8 cellular contexts compared by ENCODE assay signal in genomic region chr3:5122030-5122740, GRCh38. TPM values are rescaled to one million over a fixed set of nuclear protein-coding genes. Genes with fewer than 3 reads are reported as not detected.
DNase-seq lines count a peak whose midpoint lies in the region; FAIRE-seq and TF ChIP-seq lines count a peak whose summit lies in the region.

TSS of gene ARL8B (plus strand) at chr3:5122292. CDS start at chr3:5122466, 174 bp downstream.

- H3K27ac ChIP-seq in neutrophil: peak within 1 kb of the TSS; percentile 86

- TF ChIP-seq CTCF in LNCAP (IDR thresholded peaks at IDR 0.05) (peak; percentile 99), neutrophil (IDR thresholded peaks at IDR 0.05) (peak; percentile 96), subcutaneous adipose tissue (IDR thresholded peaks at IDR 0.05; ENCODE audit: low read depth) (no peak)

- H3K9me3 ChIP-seq in neutrophil: no peaks in the 10 kb centered on the region

- peaks cover 39 to 50% of the 10 kb centered on the region in 2 experiments for H3K4me1 ChIP-seq in neutrophil (ENCODE audit: control insufficient read depth in 1 of 2, insufficient read depth in 1 of 2, low read depth in 1 of 2, low read length in 1 of 2)

- DNase-seq in GM03348 (ENCODE audit: low spot score) (peak; percentile 97), GOT3 (lab: John Stamatoyannopoulos, UW) (peak; percentile 77), SK-MEL-5 (ENCODE audit: low read depth, low spot score) (peak; percentile 87), frontal cortex (ENCODE audit: low spot score in 2 of 2) (peak; percentile 91 to 94)
- DNase-seq in activated naive CD4-positive, alpha-beta T cell treated with Interleukin-2 at 50 U/mL for 16 hours: peak; percentile 94

- no peaks in the 10 kb centered on the region for H3K27me3 ChIP-seq in neutrophil

- in situ Hi-C loops in SK-MEL-5 (cut with HindIII; ENCODE audit: low pct_unique_long_range_greater_than_20kb, low sequenced_read_pairs): no loop called here

- H3K4me3 ChIP-seq in neutrophil (ENCODE audit: low read depth in 1 of 2, low read length in 1 of 2): peak within 1 kb of the TSS; percentile 80 to 95

- FAIRE-seq in frontal cortex (lab: Jason Lieb, UNC): no peak

- no peaks in the 10 kb centered on the region for H3K36me3 ChIP-seq in neutrophil

RNA-seq across cellular contexts. Expression of gene ARL8B, which starts in this region (rescaled TPM):
- total RNA-seq in SK-MEL-5 (2014; rRNA removed; shearing (Covaris generic)): 90.9 and 100 TPM in 2 replicates
- 99.1 and 119 TPM in 2 replicates for polyA plus RNA-seq in SK-MEL-5 (2015; cell fraction: cytosol; rRNA removed)
- 62.3 and 82.2 TPM in 2 replicates for polyA plus RNA-seq in SK-MEL-5 (2015; cell fraction: nucleus; rRNA removed)
- total RNA-seq in frontal cortex: 81.1 TPM
- 100 to 1,000 TPM in 1 of 4 donors, 10 to 100 TPM in 3; 49.4 to 136 (median 73.6) TPM for total RNA-seq in subcutaneous adipose tissue

Comparison
In these comparisons a context has a peak if more than half of its experiments do, and no peak if none do; other contexts are left out.
1. Peak in every context shown above with its lines: DNase-seq, H3K4me3 ChIP-seq and H3K27ac ChIP-seq.